Comparison of ENCODE assay signal across 8 cellular contexts in the genomic region with DNA sequence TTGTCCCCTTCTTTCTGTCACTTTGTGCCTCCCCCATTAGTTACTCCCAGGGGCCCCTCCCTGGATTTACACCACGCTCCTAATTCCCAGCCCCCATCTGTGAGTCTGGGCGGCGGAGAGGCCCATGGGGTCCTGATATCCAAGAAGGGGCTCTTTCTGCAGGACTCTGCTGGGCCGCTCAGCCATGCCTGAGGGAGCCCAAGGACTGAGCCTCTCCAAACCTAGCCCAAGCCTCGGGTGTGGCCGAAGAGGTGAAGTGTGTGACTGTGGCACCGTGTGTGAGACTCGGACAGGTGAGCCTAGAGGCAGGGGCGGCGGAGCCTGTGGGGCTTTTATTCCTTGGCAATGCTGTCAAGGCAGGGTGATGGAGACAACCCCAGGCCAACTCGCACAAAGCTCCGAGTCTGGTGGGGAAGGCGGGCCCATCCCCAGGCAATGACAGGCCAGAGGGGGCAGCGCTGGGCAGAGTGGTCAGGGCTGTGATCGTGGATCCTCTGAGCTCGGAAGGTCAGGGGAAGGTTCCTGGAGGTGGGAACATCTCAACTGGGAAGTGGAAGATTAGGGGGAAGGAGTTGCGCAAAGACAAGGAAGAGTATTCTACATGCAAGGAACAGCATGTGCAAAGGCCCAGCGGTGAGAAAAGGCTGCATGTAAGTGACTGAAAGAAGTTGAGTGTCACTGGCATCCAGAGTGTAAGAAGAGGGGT. TPM values are rescaled to one million over a fixed set of nuclear protein-coding genes. Genes with fewer than 3 reads are reported as not detected.
A peak's percentile ranks its signal among the peaks of the same experiment; 100 is the strongest.
DNase-seq lines count a peak whose midpoint lies in the region; ATAC-seq, FAIRE-seq and TF ChIP-seq lines count a peak whose summit lies in the region.

No MANE protein-coding gene starts in this region.

- peak overlapping the region; percentile 58 to 67 for H3K9ac ChIP-seq in colonic mucosa (ENCODE audit: low read depth in 2 of 2, low read length in 2 of 2)

- H3K4me3 ChIP-seq in LNCaP clone FGC (ENCODE audit: low read depth, low read length) = no peak overlapping the region
- peak overlapping the region; percentile 59 for H3K4me3 ChIP-seq in colonic mucosa

- TF ChIP-seq CTCF in D721Med (IDR thresholded peaks at IDR 0.05; ENCODE audit: insufficient read depth, missing control alignments) = peak; percentile 15
- TF ChIP-seq CTCF in LNCaP clone FGC (IDR thresholded peaks at IDR 0.05; ENCODE audit: control insufficient read depth, extremely low read depth, insufficient read depth) = 0 out of 2 replicates have a peak, but pooled peaks have one; percentile 9
- no peak for TF ChIP-seq CTCF in colonic mucosa (IDR thresholded peaks at IDR 0.05)
- TF ChIP-seq CTCF in mesothelial cell of epicardium (IDR thresholded peaks at IDR 0.05; ENCODE audit: unreplicated experiment) = no peak

- peaks cover 15% of the 10 kb centered on the region for H3K27me3 ChIP-seq in colonic mucosa

- H3K9me3 ChIP-seq in colonic mucosa = no peaks in the 10 kb centered on the region

- H3K4me1 Mint-ChIP-seq in mesothelial cell of epicardium = peaks cover 34% of the 10 kb centered on the region

- peak overlapping the region; percentile 89 for H3K27ac ChIP-seq in colonic mucosa

- H3K4me1 ChIP-seq in colonic mucosa = peaks cover 13% of the 10 kb centered on the region

- no peak for FAIRE-seq in D721Med (lab: Jason Lieb, UNC)

- H3K27ac Mint-ChIP-seq in mesothelial cell of epicardium = peak overlapping the region; percentile 98

- peaks cover 1% of the 10 kb centered on the region for H3K27me3 Mint-ChIP-seq in mesothelial cell of epicardium (ENCODE audit: low read depth)

- no peak for ATAC-seq in HG03108 (IDR thresholded peaks at IDR 0.05; ENCODE audit: unreplicated experiment)

- DNase-seq in D721Med (ENCODE audit: insufficient read length, low spot score) (no peak), LNCaP clone FGC (ENCODE audit: low read depth) (no peak), colonic mucosa (peak; percentile 43), mesothelial cell of epicardium (ENCODE audit: low spot score in 2 of 2, unreplicated experiment in 2 of 2) (no peak), NCI-H69 (lab: John Stamatoyannopoulos, UW) (no peak), globus pallidus (ENCODE audit: low spot score) (no peak)
- DNase-seq in stimulated activated CD4-positive, alpha-beta T cell treated with anti-CD3 and anti-CD28 coated beads, Interleukin-4, amount 100 ng/mL, for 1 hour = no peak

- no peaks in the 10 kb centered on the region for H3K9me3 Mint-ChIP-seq in mesothelial cell of epicardium

- H3K36me3 Mint-ChIP-seq in mesothelial cell of epicardium = peaks cover 6% of the 10 kb centered on the region

- no peaks in the 10 kb centered on the region for H3K36me3 ChIP-seq in colonic mucosa

- H3K4me3 Mint-ChIP-seq in mesothelial cell of epicardium = peak overlapping the region; percentile 94

- intact Hi-C loops in colonic mucosa (cut with DNase I) = no loop called here

RNA-seq across cellular contexts. Expression of a gene that starts 1.6 kb away (rescaled TPM):
- total RNA-seq in colonic mucosa (10 to 100 TPM in 1 of 2 donors, 1 to 10 TPM in 1; 8.0 to 10.4 TPM), mesothelial cell of epicardium (160 to 172 TPM (median 164 TPM) in 3 replicates)

RNA-seq across cellular contexts. Expression of a gene that starts 7.4 kb away (rescaled TPM):
- total RNA-seq in colonic mucosa = 100 to 1,000 TPM; 120 to 121 TPM
- 111 to 113 TPM (median 111 TPM) in 3 replicates for total RNA-seq in mesothelial cell of epicardium

RNA-seq across cellular contexts. Expression of a gene that starts 21.7 kb away (rescaled TPM):
- total RNA-seq in colonic mucosa = 1,000 to 10,000 TPM; 1,698 to 1,720 TPM
- 1,616 to 1,722 TPM (median 1,707 TPM) in 3 replicates for total RNA-seq in mesothelial cell of epicardium

RNA-seq across cellular contexts. Expression of a gene that starts 22.9 kb away (rescaled TPM):
- total RNA-seq in colonic mucosa (10 to 100 TPM; 22.8 to 37.5 TPM), mesothelial cell of epicardium (35.6 to 39.2 TPM (median 36.1 TPM) in 3 replicates)

RNA-seq across cellular contexts. Expression of a gene that starts 23.1 kb away (rescaled TPM):
- 10 to 100 TPM; 31.9 to 41.6 TPM for total RNA-seq in colonic mucosa
- 41.4 to 47.8 TPM (median 42.9 TPM) in 3 replicates for total RNA-seq in mesothelial cell of epicardium

Comparison
In these comparisons a context has a peak if more than half of its experiments do, and no peak if none do; other contexts are left out.
1. CTCF ChIP-seq: peak in D721Med (single experiment) and LNCaP clone FGC (single experiment); none in colonic mucosa (single experiment) and mesothelial cell of epicardium (single experiment).
2. RNA of a gene that starts 1.6 kb away (total RNA-seq): 160 to 172 TPM in mesothelial cell of epicardium; 8.0 to 10.4 TPM in colonic mucosa; every median in the first group is over 10 times any median in the second.